ENCODE assay signal across 1 cellular context in the genomic region with DNA sequence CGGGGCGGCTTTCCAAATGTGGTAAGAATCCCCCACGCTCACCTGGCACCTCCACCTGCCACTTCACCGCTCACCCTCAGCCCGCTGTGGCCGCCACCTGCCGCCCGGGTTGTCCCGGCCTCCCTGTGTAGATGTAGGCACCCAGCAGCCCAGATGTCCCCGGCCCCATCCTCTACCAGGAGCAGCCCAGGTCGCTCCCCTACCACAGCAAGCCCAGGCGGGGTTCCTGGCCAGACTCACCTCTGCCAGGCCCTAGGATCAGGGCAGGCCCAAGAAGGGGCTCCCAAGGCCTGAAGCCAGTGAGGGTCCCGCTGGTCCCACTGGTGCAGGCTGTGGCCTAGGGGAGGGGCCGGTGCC.
TF ChIP-seq lines count a peak whose summit lies in the region.

No MANE protein-coding gene starts in this region.

TF ChIP-seq in IMR-90, 13 proteins besides CTCF, POLR2A, EP300 and RAD21 (continued from another document):
- TF ChIP-seq, protein P1, sequence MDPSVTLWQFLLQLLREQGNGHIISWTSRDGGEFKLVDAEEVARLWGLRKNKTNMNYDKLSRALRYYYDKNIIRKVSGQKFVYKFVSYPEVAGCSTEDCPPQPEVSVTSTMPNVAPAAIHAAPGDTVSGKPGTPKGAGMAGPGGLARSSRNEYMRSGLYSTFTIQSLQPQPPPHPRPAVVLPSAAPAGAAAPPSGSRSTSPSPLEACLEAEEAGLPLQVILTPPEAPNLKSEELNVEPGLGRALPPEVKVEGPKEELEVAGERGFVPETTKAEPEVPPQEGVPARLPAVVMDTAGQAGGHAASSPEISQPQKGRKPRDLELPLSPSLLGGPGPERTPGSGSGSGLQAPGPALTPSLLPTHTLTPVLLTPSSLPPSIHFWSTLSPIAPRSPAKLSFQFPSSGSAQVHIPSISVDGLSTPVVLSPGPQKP (IDR thresholded peaks at IDR 0.05; ENCODE audit: borderline replicate concordance, low read depth, low read length): no peak
- no peak for TF ChIP-seq FOS (IDR thresholded peaks at IDR 0.05; ENCODE audit: low read depth, low read length)
- TF ChIP-seq MXI1 (IDR thresholded peaks at IDR 0.05; ENCODE audit: borderline replicate concordance, low read depth, low read length): no peak
- no peak for TF ChIP-seq RCOR1 (IDR thresholded peaks at IDR 0.05; ENCODE audit: insufficient replicate concordance, low read length)
- TF ChIP-seq BHLHE40 (IDR thresholded peaks at IDR 0.05; ENCODE audit: low read depth, low read length): no peak
- TF ChIP-seq MAFK (IDR thresholded peaks at IDR 0.05; ENCODE audit: low read depth, low read length): no peak
- no peak for TF ChIP-seq MAZ (IDR thresholded peaks at IDR 0.05; ENCODE audit: borderline replicate concordance, low read depth, low read length)
- no peak for TF ChIP-seq NFE2L2 (IDR thresholded peaks at IDR 0.05; ENCODE audit: low read depth, low read length)
- no peak for TF ChIP-seq SMC3 (IDR thresholded peaks at IDR 0.05; ENCODE audit: low read depth, low read length)
- TF ChIP-seq RFX5 (IDR thresholded peaks at IDR 0.05; ENCODE audit: low read depth, low read length): no peak
- TF ChIP-seq CHD1 (IDR thresholded peaks at IDR 0.05; ENCODE audit: low read depth, low read length): no peak
- TF ChIP-seq, protein P2, sequence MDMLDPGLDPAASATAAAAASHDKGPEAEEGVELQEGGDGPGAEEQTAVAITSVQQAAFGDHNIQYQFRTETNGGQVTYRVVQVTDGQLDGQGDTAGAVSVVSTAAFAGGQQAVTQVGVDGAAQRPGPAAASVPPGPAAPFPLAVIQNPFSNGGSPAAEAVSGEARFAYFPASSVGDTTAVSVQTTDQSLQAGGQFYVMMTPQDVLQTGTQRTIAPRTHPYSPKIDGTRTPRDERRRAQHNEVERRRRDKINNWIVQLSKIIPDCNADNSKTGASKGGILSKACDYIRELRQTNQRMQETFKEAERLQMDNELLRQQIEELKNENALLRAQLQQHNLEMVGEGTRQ (IDR thresholded peaks at IDR 0.05; ENCODE audit: low read depth, low read length): no peak
